Comparison of ENCODE assay signal across 1 cellular context in the genomic region with DNA sequence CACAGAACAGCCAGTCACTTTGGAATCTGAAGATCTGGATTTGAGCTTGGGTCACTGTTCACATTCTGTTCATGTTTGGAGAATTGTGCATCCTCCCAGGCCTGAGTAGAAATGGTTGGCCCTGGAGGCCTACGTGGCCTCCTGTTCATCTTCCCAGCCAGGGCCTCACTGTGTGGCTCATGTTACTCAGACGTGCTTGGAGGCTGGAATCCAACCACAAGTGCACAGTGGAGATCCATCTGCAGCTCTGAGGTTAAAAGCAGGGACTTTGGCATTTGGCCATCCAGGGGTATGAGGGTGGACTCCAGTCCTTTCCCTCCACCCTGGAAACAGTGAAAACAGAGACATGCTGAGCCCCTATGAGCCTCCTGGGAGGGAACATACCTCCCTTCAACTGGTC.
TF ChIP-seq lines count a peak whose summit lies in the region.

No MANE protein-coding gene starts in this region.

TF ChIP-seq in SK-N-SH treated with all-trans-retinoic acid at 6 μM for 48 hours, 23 proteins besides CTCF, POLR2A, EP300 and RAD21 (continued from another document):
- TF ChIP-seq, protein P1, sequence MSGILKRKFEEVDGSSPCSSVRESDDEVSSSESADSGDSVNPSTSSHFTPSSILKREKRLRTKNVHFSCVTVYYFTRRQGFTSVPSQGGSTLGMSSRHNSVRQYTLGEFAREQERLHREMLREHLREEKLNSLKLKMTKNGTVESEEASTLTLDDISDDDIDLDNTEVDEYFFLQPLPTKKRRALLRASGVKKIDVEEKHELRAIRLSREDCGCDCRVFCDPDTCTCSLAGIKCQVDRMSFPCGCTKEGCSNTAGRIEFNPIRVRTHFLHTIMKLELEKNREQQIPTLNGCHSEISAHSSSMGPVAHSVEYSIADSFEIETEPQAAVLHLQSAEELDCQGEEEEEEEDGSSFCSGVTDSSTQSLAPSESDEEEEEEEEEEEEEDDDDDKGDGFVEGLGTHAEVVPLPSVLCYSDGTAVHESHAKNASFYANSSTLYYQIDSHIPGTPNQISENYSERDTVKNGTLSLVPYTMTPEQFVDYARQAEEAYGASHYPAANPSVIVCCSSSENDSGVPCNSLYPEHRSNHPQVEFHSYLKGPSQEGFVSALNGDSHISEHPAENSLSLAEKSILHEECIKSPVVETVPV (CRISPR knock-in tag; IDR thresholded peaks at IDR 0.05) = no peak
- no peak for TF ChIP-seq ARNTL (CRISPR knock-in tag; IDR thresholded peaks at IDR 0.05; ENCODE audit: borderline replicate concordance, low read depth)
- no peak for TF ChIP-seq ZFP3 (CRISPR knock-in tag; IDR thresholded peaks at IDR 0.05)
- TF ChIP-seq, protein P2, sequence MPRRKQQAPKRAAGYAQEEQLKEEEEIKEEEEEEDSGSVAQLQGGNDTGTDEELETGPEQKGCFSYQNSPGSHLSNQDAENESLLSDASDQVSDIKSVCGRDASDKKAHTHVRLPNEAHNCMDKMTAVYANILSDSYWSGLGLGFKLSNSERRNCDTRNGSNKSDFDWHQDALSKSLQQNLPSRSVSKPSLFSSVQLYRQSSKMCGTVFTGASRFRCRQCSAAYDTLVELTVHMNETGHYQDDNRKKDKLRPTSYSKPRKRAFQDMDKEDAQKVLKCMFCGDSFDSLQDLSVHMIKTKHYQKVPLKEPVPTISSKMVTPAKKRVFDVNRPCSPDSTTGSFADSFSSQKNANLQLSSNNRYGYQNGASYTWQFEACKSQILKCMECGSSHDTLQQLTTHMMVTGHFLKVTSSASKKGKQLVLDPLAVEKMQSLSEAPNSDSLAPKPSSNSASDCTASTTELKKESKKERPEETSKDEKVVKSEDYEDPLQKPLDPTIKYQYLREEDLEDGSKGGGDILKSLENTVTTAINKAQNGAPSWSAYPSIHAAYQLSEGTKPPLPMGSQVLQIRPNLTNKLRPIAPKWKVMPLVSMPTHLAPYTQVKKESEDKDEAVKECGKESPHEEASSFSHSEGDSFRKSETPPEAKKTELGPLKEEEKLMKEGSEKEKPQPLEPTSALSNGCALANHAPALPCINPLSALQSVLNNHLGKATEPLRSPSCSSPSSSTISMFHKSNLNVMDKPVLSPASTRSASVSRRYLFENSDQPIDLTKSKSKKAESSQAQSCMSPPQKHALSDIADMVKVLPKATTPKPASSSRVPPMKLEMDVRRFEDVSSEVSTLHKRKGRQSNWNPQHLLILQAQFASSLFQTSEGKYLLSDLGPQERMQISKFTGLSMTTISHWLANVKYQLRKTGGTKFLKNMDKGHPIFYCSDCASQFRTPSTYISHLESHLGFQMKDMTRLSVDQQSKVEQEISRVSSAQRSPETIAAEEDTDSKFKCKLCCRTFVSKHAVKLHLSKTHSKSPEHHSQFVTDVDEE (CRISPR knock-in tag; IDR thresholded peaks at IDR 0.05) = no peak
- no peak for TF ChIP-seq CSDC2 (CRISPR knock-in tag; IDR thresholded peaks at IDR 0.05)
- TF ChIP-seq TOX (CRISPR knock-in tag; IDR thresholded peaks at IDR 0.05; ENCODE audit: borderline replicate concordance) = no peak
- TF ChIP-seq ISL1 (CRISPR knock-in tag; IDR thresholded peaks at IDR 0.05) = no peak
- no peak for TF ChIP-seq BACH2 (CRISPR knock-in tag; IDR thresholded peaks at IDR 0.05; ENCODE audit: borderline replicate concordance)
